ENCODE assay signal across 8 cellular contexts in the genomic region with DNA sequence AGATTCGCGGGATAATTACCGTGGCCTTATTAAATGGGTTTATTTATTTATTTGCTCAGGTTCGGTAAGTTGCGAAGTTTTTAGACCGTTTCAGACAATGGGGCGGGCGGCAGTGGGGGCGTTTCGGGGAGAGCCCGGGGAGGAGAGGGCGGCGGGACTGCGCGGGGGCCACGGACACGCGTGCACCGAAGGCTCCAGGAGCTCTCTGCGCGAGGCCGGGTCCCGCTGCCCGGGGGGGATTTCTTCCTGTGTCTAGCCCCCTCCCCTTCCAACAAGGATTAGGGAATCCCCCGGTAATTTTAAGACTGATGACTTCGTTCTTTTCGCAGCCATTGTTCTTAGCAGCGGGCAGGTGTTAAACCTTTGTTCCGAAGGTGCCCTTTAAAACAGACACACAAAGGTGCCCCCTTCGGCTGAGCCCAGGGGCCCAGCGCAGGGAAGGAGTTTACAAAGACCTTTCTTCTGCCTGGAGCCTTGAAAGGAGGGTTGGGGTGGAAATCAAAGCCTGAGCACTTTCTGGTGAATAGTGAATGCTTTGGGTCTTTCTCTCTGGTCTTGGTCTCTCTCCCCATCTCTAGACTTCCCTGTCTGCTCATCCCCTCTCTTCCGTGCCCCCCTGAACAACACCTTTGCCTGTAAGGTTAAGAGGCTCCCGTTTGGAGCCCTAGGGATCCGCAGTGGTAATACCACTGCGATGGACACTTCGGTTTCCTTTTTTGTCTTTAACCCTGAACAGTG. TPM values are rescaled to one million over a fixed set of nuclear protein-coding genes. Genes with fewer than 3 reads are reported as not detected.
DNase-seq lines count a peak whose midpoint lies in the region; ATAC-seq, FAIRE-seq and TF ChIP-seq lines count a peak whose summit lies in the region.

No MANE protein-coding gene starts in this region.

- no peak for ATAC-seq in GM21360 (IDR thresholded peaks at IDR 0.05; ENCODE audit: unreplicated experiment)
- no peak for ATAC-seq in GM21619 (IDR thresholded peaks at IDR 0.05; ENCODE audit: unreplicated experiment)

- DNase-seq in stimulated activated CD4-positive, alpha-beta T cell treated with anti-CD3 and anti-CD28 coated beads, Interleukin-15, amount 100 ng/mL, for 24 hours, result peak; percentile 38
- no peak for DNase-seq in stimulated activated CD4-positive, alpha-beta T cell treated with anti-CD3 and anti-CD28 coated beads, Interleukin-1b, Interleukin-23, amount 100 ng/mL, for 48 hours
- peak; percentile 35 for DNase-seq in activated T-cell treated with anti-CD3 and anti-CD28 coated beads, Interleukin-2, amount 50 U/mL, for 1 hour
- DNase-seq in fibroblast of pulmonary artery (ENCODE audit: low read depth), result peak; percentile 39
- DNase-seq in retina, result peak; percentile 76
- no peak for DNase-seq in frontal cortex (ENCODE audit: low spot score in 2 of 2)

- no peak for TF ChIP-seq CTCF in fibroblast of pulmonary artery (IDR thresholded peaks at IDR 0.05; ENCODE audit: low read length, missing control alignments)

- H3K4me3 ChIP-seq in fibroblast of pulmonary artery (replicated peaks; ENCODE audit: low read depth, low read length), result peak overlapping the region; percentile 98

- FAIRE-seq in frontal cortex (lab: Jason Lieb, UNC), result no peak

RNA-seq across cellular contexts. Expression of a gene that starts 2.1 kb away (rescaled TPM):
- 82.7 TPM for total RNA-seq in frontal cortex

Comparison
In these comparisons a context has a peak if more than half of its experiments do, and no peak if none do; other contexts are left out.
1. DNase-seq: peak in stimulated activated CD4-positive, alpha-beta T cell treated with anti-CD3 and anti-CD28 coated beads, Interleukin-15, amount 100 ng/mL, for 24 hours (single experiment), activated T-cell treated with anti-CD3 and anti-CD28 coated beads, Interleukin-2, amount 50 U/mL, for 1 hour (single experiment), fibroblast of pulmonary artery (single experiment) and retina (single experiment); none in stimulated activated CD4-positive, alpha-beta T cell treated with anti-CD3 and anti-CD28 coated beads, Interleukin-1b, Interleukin-23, amount 100 ng/mL, for 48 hours (single experiment) and frontal cortex (0 of 2).